In genomic region chr6:33391278-33392167, GRCh38 we compare ENCODE assay signal across 1 cellular context.
A peak's percentile ranks its signal among the peaks of the same experiment; 100 is the strongest.
TF ChIP-seq lines count a peak whose summit lies in the region.

A gene with protein sequence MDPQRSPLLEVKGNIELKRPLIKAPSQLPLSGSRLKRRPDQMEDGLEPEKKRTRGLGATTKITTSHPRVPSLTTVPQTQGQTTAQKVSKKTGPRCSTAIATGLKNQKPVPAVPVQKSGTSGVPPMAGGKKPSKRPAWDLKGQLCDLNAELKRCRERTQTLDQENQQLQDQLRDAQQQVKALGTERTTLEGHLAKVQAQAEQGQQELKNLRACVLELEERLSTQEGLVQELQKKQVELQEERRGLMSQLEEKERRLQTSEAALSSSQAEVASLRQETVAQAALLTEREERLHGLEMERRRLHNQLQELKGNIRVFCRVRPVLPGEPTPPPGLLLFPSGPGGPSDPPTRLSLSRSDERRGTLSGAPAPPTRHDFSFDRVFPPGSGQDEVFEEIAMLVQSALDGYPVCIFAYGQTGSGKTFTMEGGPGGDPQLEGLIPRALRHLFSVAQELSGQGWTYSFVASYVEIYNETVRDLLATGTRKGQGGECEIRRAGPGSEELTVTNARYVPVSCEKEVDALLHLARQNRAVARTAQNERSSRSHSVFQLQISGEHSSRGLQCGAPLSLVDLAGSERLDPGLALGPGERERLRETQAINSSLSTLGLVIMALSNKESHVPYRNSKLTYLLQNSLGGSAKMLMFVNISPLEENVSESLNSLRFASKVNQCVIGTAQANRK (plus strand): TSS chr6:33391823. CDS start chr6:33391986, 163 bp downstream.

TF ChIP-seq in HepG2, 621 proteins besides CTCF, POLR2A, EP300 and RAD21 (continued from another document and continues in another):
- TF ChIP-seq, protein P1, sequence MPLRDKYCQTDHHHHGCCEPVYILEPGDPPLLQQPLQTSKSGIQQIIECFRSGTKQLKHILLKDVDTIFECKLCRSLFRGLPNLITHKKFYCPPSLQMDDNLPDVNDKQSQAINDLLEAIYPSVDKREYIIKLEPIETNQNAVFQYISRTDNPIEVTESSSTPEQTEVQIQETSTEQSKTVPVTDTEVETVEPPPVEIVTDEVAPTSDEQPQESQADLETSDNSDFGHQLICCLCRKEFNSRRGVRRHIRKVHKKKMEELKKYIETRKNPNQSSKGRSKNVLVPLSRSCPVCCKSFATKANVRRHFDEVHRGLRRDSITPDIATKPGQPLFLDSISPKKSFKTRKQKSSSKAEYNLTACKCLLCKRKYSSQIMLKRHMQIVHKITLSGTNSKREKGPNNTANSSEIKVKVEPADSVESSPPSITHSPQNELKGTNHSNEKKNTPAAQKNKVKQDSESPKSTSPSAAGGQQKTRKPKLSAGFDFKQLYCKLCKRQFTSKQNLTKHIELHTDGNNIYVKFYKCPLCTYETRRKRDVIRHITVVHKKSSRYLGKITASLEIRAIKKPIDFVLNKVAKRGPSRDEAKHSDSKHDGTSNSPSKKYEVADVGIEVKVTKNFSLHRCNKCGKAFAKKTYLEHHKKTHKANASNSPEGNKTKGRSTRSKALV (CRISPR knock-in tag; IDR thresholded peaks at IDR 0.05): peak; percentile 25; the same call in 1 of the 2 replicates
- TF ChIP-seq, protein P2, sequence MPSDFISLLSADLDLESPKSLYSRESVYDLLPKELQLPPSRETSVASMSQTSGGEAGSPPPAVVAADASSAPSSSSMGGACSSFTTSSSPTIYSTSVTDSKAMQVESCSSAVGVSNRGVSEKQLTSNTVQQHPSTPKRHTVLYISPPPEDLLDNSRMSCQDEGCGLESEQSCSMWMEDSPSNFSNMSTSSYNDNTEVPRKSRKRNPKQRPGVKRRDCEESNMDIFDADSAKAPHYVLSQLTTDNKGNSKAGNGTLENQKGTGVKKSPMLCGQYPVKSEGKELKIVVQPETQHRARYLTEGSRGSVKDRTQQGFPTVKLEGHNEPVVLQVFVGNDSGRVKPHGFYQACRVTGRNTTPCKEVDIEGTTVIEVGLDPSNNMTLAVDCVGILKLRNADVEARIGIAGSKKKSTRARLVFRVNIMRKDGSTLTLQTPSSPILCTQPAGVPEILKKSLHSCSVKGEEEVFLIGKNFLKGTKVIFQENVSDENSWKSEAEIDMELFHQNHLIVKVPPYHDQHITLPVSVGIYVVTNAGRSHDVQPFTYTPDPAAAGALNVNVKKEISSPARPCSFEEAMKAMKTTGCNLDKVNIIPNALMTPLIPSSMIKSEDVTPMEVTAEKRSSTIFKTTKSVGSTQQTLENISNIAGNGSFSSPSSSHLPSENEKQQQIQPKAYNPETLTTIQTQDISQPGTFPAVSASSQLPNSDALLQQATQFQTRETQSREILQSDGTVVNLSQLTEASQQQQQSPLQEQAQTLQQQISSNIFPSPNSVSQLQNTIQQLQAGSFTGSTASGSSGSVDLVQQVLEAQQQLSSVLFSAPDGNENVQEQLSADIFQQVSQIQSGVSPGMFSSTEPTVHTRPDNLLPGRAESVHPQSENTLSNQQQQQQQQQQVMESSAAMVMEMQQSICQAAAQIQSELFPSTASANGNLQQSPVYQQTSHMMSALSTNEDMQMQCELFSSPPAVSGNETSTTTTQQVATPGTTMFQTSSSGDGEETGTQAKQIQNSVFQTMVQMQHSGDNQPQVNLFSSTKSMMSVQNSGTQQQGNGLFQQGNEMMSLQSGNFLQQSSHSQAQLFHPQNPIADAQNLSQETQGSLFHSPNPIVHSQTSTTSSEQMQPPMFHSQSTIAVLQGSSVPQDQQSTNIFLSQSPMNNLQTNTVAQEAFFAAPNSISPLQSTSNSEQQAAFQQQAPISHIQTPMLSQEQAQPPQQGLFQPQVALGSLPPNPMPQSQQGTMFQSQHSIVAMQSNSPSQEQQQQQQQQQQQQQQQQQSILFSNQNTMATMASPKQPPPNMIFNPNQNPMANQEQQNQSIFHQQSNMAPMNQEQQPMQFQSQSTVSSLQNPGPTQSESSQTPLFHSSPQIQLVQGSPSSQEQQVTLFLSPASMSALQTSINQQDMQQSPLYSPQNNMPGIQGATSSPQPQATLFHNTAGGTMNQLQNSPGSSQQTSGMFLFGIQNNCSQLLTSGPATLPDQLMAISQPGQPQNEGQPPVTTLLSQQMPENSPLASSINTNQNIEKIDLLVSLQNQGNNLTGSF (CRISPR knock-in tag; IDR thresholded peaks at IDR 0.05): no peak
- TF ChIP-seq FOSL2 (CRISPR knock-in tag; IDR thresholded peaks at IDR 0.05) (peak; percentile 67; the same call in 1 of the 2 replicates), BCL6 (CRISPR knock-in tag; IDR thresholded peaks at IDR 0.05) (peak; percentile 41), CHCHD3 (CRISPR knock-in tag; IDR thresholded peaks at IDR 0.05) (peak; percentile 96; the same call in 1 of the 2 replicates), NONO (IDR thresholded peaks at IDR 0.05) (no peak), NONO (CRISPR knock-in tag; conservative IDR thresholded peaks at IDR 0.05) (peak; percentile 98), ZSCAN30 (CRISPR knock-in tag; IDR thresholded peaks at IDR 0.05) (no peak), THAP11 (CRISPR knock-in tag; IDR thresholded peaks at IDR 0.05) (peak; percentile 95), ZNF724P (CRISPR knock-in tag; IDR thresholded peaks at IDR 0.05; ENCODE audit: borderline replicate concordance) (peak; percentile 97; the same call in 1 of the 2 replicates), SP1 (IDR thresholded peaks at IDR 0.05) (no peak; the same call in 1 of the 2 replicates), SP1 (CRISPR knock-in tag; IDR thresholded peaks at IDR 0.05) (peak; percentile 92), ZNF639 (CRISPR knock-in tag; conservative IDR thresholded peaks at IDR 0.05) (peak; percentile 90), MLLT10 (CRISPR knock-in tag; IDR thresholded peaks at IDR 0.05) (no peak), KLF11 (CRISPR knock-in tag; IDR thresholded peaks at IDR 0.05) (peak; percentile 67; the same call in 1 of the 2 replicates), TOE1 (CRISPR knock-in tag; IDR thresholded peaks at IDR 0.05) (peak; percentile 92; the same call in 1 of the 2 replicates), HNRNPH1 (optimal IDR thresholded peaks at IDR 0.05; ENCODE audit: low read depth, low read length) (no peak), ZNF580 (CRISPR knock-in tag; IDR thresholded peaks at IDR 0.05; ENCODE audit: borderline replicate concordance, low read depth) (peak; percentile 97), ZNF619 (CRISPR knock-in tag; IDR thresholded peaks at IDR 0.05) (peak; percentile 88; the same call in 1 of the 2 replicates), ZNF414 (CRISPR knock-in tag; IDR thresholded peaks at IDR 0.05) (peak; percentile 92), ZNF317 (CRISPR knock-in tag; IDR thresholded peaks at IDR 0.05) (0 out of 2 replicates have a peak, but pooled peaks have one; percentile 34), TRIM22 (IDR thresholded peaks at IDR 0.05) (peak; percentile 36; the same call in 1 of the 2 replicates), SAP130 (CRISPR knock-in tag; IDR thresholded peaks at IDR 0.05; ENCODE audit: low read depth) (peak; percentile 100), MAZ (IDR thresholded peaks at IDR 0.05; ENCODE audit: borderline replicate concordance, low read depth, low read length) (peak; percentile 92; the same call in 1 of the 2 replicates), MAZ (CRISPR knock-in tag; IDR thresholded peaks at IDR 0.05; ENCODE audit: low read depth) (peak; percentile 99), SOX6 (IDR thresholded peaks at IDR 0.05) (no peak), SOX6 (CRISPR knock-in tag; IDR thresholded peaks at IDR 0.05) (peak; percentile 67; the same call in 1 of the 2 replicates), NKX3-1 (CRISPR knock-in tag; IDR thresholded peaks at IDR 0.05) (peak; percentile 23; the same call in 1 of the 2 replicates), HNRNPK (IDR thresholded peaks at IDR 0.05; ENCODE audit: low read depth, low read length, poor library complexity, severe bottlenecking) (no peak), JUNB (CRISPR knock-in tag; IDR thresholded peaks at IDR 0.05; ENCODE audit: borderline replicate concordance) (peak; percentile 89), ZNF577 (CRISPR knock-in tag; IDR thresholded peaks at IDR 0.05; ENCODE audit: borderline replicate concordance, low read depth) (no peak), ZNF644 (CRISPR knock-in tag; IDR thresholded peaks at IDR 0.05; ENCODE audit: low read depth) (peak; percentile 75; the same call in 1 of the 2 replicates), ZFP36L2 (CRISPR knock-in tag; IDR thresholded peaks at IDR 0.05) (peak; percentile 68; the same call in 1 of the 2 replicates), ZNF264 (CRISPR knock-in tag; IDR thresholded peaks at IDR 0.05) (peak; percentile 21), KLF16 (CRISPR knock-in tag; IDR thresholded peaks at IDR 0.05) (peak in 1 of 2 experiments; percentile 86; a peak in 2 of 4 replicates), ZNF816 (CRISPR knock-in tag; IDR thresholded peaks at IDR 0.05; ENCODE audit: borderline replicate concordance) (peak; percentile 77; the same call in 1 of the 2 replicates), TERF1 (CRISPR knock-in tag; IDR thresholded peaks at IDR 0.05) (no peak)
- TF ChIP-seq, protein P3, sequence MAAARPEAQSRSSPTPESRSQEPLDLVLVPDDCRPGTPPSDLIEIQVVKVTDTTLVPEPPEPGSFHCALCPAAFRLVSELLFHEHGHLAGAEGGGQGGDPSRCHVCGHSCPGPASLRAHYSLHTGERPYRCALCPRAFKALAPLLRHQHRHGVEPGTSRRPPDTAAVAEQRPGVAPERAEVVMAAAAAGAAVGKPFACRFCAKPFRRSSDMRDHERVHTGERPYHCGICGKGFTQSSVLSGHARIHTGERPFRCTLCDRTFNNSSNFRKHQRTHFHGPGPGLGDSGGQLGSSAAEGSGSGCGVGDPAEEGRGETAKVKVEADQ (CRISPR knock-in tag; IDR thresholded peaks at IDR 0.05; ENCODE audit: borderline replicate concordance): peak; percentile 90
- TF ChIP-seq, protein P4, sequence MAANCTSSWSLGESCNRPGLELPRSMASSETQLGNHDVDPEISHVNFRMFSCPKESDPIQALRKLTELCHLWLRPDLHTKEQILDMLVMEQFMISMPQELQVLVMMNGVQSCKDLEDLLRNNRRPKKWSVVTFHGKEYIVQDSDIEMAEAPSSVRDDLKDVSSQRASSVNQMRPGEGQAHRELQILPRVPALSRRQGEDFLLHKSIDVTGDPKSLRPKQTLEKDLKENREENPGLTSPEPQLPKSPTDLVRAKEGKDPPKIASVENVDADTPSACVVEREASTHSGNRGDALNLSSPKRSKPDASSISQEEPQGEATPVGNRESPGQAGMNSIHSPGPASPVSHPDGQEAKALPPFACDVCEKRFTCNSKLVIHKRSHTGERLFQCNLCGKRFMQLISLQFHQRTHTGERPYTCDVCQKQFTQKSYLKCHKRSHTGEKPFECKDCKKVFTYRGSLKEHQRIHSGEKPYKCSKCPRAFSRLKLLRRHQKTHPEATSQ (CRISPR knock-in tag; IDR thresholded peaks at IDR 0.05; ENCODE audit: borderline replicate concordance): peak; percentile 62; the same call in 1 of the 2 replicates
- TF ChIP-seq, protein P5, sequence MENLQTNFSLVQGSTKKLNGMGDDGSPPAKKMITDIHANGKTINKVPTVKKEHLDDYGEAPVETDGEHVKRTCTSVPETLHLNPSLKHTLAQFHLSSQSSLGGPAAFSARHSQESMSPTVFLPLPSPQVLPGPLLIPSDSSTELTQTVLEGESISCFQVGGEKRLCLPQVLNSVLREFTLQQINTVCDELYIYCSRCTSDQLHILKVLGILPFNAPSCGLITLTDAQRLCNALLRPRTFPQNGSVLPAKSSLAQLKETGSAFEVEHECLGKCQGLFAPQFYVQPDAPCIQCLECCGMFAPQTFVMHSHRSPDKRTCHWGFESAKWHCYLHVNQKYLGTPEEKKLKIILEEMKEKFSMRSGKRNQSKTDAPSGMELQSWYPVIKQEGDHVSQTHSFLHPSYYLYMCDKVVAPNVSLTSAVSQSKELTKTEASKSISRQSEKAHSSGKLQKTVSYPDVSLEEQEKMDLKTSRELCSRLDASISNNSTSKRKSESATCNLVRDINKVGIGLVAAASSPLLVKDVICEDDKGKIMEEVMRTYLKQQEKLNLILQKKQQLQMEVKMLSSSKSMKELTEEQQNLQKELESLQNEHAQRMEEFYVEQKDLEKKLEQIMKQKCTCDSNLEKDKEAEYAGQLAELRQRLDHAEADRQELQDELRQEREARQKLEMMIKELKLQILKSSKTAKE (CRISPR knock-in tag; IDR thresholded peaks at IDR 0.05; ENCODE audit: borderline replicate concordance): peak; percentile 87
- TF ChIP-seq, protein P6, sequence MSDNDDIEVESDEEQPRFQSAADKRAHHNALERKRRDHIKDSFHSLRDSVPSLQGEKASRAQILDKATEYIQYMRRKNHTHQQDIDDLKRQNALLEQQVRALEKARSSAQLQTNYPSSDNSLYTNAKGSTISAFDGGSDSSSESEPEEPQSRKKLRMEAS (IDR thresholded peaks at IDR 0.05): peak; percentile 96
